In genomic region chr2:231557571-231558217, GRCh38 we compare ENCODE assay signal across 8 cellular contexts. TPM values are rescaled to one million over a fixed set of nuclear protein-coding genes. Genes with fewer than 3 reads are reported as not detected.
DNase-seq lines count a peak whose midpoint lies in the region; ATAC-seq lines count a peak whose summit lies in the region.

No MANE protein-coding gene starts in this region.

- no peaks in the 10 kb centered on the region for H3K36me3 ChIP-seq in SK-N-MC (ENCODE audit: insufficient read depth, low read length)

- H3K9ac ChIP-seq in SK-N-MC (ENCODE audit: insufficient read length), result no peak overlapping the region

- intact Hi-C loops in head of caudate nucleus (cut with DNase I), result loop anchor here (5.0 kb wide), 2 partner anchors 35 to 75 kb away; no protein-coding TSS in a partner anchor

- peaks cover 11% of the 10 kb centered on the region in 2 donors for H3K9me3 Mint-ChIP-seq in activated naive CD4-positive, alpha-beta T cell treated with anti-CD3 and anti-CD28 coated beads, Interleukin-2, amount 50 U/mL, for 72 hours

- no peak overlapping the region for H3K4me3 ChIP-seq in SK-N-MC

- no peaks in the 10 kb centered on the region; the same call in 1 of the 2 replicates for H3K9me3 ChIP-seq in SK-N-MC (ENCODE audit: low read depth, low read length)

- ATAC-seq in GM21619 (IDR thresholded peaks at IDR 0.05; ENCODE audit: unreplicated experiment), result peak; percentile 78
- ATAC-seq in activated naive CD4-positive, alpha-beta T cell treated with anti-CD3 and anti-CD28 coated beads, Interleukin-2, amount 50 U/mL, for 72 hours, result peak; percentile 92 to 95
- ATAC-seq in GM18870 (IDR thresholded peaks at IDR 0.05; ENCODE audit: unreplicated experiment), result no peak

- DNase-seq in DMS53 (lab: John Stamatoyannopoulos, UW) (peak; percentile 81), LHCN-M2 (ENCODE audit: low read depth) (peak; percentile 73), SK-N-MC (ENCODE audit: low read depth, low spot score) (peak; percentile 44), head of caudate nucleus (peak in 40 of 42 donors; percentile 14 to 84 (median 57)), pons (ENCODE audit: low spot score) (peak; percentile 81)
- DNase-seq in activated naive CD4-positive, alpha-beta T cell treated with anti-CD3 and anti-CD28 coated beads, Interleukin-2, amount 50 U/mL, for 72 hours (ENCODE audit: low spot score in 2 of 2), result peak in 1 of 2 donors; percentile 48

- peaks cover 12 to 13% of the 10 kb centered on the region in 2 donors for H3K36me3 Mint-ChIP-seq in activated naive CD4-positive, alpha-beta T cell treated with anti-CD3 and anti-CD28 coated beads, Interleukin-2, amount 50 U/mL, for 72 hours

- H3K27ac ChIP-seq in SK-N-MC, result no peak overlapping the region

- H3K27ac Mint-ChIP-seq in activated naive CD4-positive, alpha-beta T cell treated with anti-CD3 and anti-CD28 coated beads, Interleukin-2, amount 50 U/mL, for 72 hours, result no peak overlapping the region

RNA-seq across cellular contexts. Expression of gene NMUR1, which starts 27.4 kb away (rescaled TPM):
- total RNA-seq in LHCN-M2 (2014; rRNA removed), result not detected in 2 replicates
- polyA plus RNA-seq in LHCN-M2 (2012), result not detected
- not detected for total RNA-seq in activated naive CD4-positive, alpha-beta T cell treated with anti-CD3 and anti-CD28 coated beads, Interleukin-2, amount 50 U/mL, for 72 hours

RNA-seq across cellular contexts. Expression of gene TEX44, which starts 35.0 kb away (rescaled TPM):
- total RNA-seq in LHCN-M2 (2014; rRNA removed), result not detected in 2 replicates
- not detected for polyA plus RNA-seq in LHCN-M2 (2012)
- not detected for total RNA-seq in activated naive CD4-positive, alpha-beta T cell treated with anti-CD3 and anti-CD28 coated beads, Interleukin-2, amount 50 U/mL, for 72 hours
